12 cellular contexts compared by ENCODE assay signal in genomic region chr2:179995735-179996134, GRCh38.
DNase-seq lines count a peak whose midpoint lies in the region; ATAC-seq and TF ChIP-seq lines count a peak whose summit lies in the region.
"Had no signal": no experiment of that assay in that cellular context is flagged by ENCODE, and none has a peak within 500 bp of the region (broad histone marks: within the 10 kb centered on the region; RNA-seq: fewer than 3 reads in every experiment).

No MANE protein-coding gene starts in this region.

- ATAC-seq in GM18517 (IDR thresholded peaks at IDR 0.05; ENCODE audit: unreplicated experiment) (peak; percentile 53), HG03039 (IDR thresholded peaks at IDR 0.05; ENCODE audit: unreplicated experiment) (peak; percentile 75)
- ATAC-seq: pancreas had no signal

- H3K9me3 Mint-ChIP-seq in nephron progenitor cell, result no peaks in the 10 kb centered on the region
- H3K9me3 Mint-ChIP-seq: CD4-positive, alpha-beta memory T cell had no signal

- H3K27me3 Mint-ChIP-seq in nephron progenitor cell (ENCODE audit: low read depth, poor library complexity), result no peaks in the 10 kb centered on the region
- H3K27me3 Mint-ChIP-seq: CD4-positive, alpha-beta memory T cell had no signal

- peak overlapping the region; percentile 23 for H3K27ac Mint-ChIP-seq in nephron progenitor cell

- H3K4me1 Mint-ChIP-seq in nephron progenitor cell, result peaks cover 24% of the 10 kb centered on the region

- peaks cover 33% of the 10 kb centered on the region for H3K36me3 Mint-ChIP-seq in nephron progenitor cell (ENCODE audit: low read depth)

- H3K4me3 Mint-ChIP-seq in nephron progenitor cell, result no peak overlapping the region

- DNase-seq in GM20000 (ENCODE audit: low spot score) (peak; percentile 8), nephron progenitor cell (no peak), iPS-NIHi11 (ENCODE audit: low spot score) (no peak), NCI-H1436 treated with DMSO at 0.1 percent for 48 hours (lab: John Stamatoyannopoulos, UW) (no peak)
- no peak for DNase-seq in activated effector memory CD4-positive, alpha-beta T cell treated with anti-CD3 and anti-CD28 coated beads, Interleukin-2, amount 50 U/mL, for 16 hours
- DNase-seq: CD4-positive, alpha-beta memory T cell; GDM1; NCI-H2081 treated with DMSO at 0.1 percent for 48 hours; NCI-H82; pancreas had no signal

- TF ChIP-seq CTCF in GM20000 (IDR thresholded peaks at IDR 0.05; ENCODE audit: extremely low read depth, missing control alignments) (no peak), nephron progenitor cell (IDR thresholded peaks at IDR 0.05) (no peak)
